Comparison of ENCODE assay signal across 16 cellular contexts in genomic region chr17:29597361-29598172, GRCh38. TPM values are rescaled to one million over a fixed set of nuclear protein-coding genes. Genes with fewer than 3 reads are reported as not detected.
DNase-seq lines count a peak whose midpoint lies in the region; TF ChIP-seq lines count a peak whose summit lies in the region.
"Had no signal": no experiment of that assay in that cellular context is flagged by ENCODE, and none has a peak within 500 bp of the region (broad histone marks: within the 10 kb centered on the region; RNA-seq: fewer than 3 reads in every experiment).

No MANE protein-coding gene starts in this region.

- H2AK5ac ChIP-seq in mesendoderm (ENCODE audit: low read length) = no peak overlapping the region

- H3K23ac ChIP-seq in mesendoderm (ENCODE audit: low read length) = no peak overlapping the region

- no CpG with 5 or more reads among the region's 13 CpGs for WGBS in mesendoderm (ENCODE audit: extremely low coverage, insufficient coverage, low lambda C conversion rate)

- CTCF ChIA-PET in HEK293 (lab: Yijun Ruan, JAX) = interaction anchor here (0.9 to 1.7 kb wide), 4 partner anchors 21 to 424 kb away, joined by 3 to 8 read pairs (median 4); no protein-coding TSS in a partner anchor

- no peak overlapping the region for H4K5ac ChIP-seq in mesendoderm (ENCODE audit: low read length)

- in situ Hi-C loops in ACHN (cut with HindIII; ENCODE audit: low pct_ligation_motif_present, low pct_unique_long_range_greater_than_20kb, low sequenced_read_pairs) = no loop called here

- no peak overlapping the region for H2BK120ac ChIP-seq in mesendoderm (ENCODE audit: low read depth, low read length)

- H3K27ac ChIP-seq in BLaER1 treated with 17β-estradiol and CSF1 and Interleukin-3, amounts not matched to agents 10 nM and 100 nM = peak overlapping the region in 2 of 11 experiments; percentile 22 to 31; a peak in 2 of 22 replicates
- H3K27ac ChIP-seq in HEK293 (ENCODE audit: extremely low read depth, low read depth, low read length) = peak overlapping the region; percentile 61
- H3K27ac ChIP-seq in mesendoderm (ENCODE audit: low read depth, low read length) = no peak overlapping the region
- H3K27ac ChIP-seq: cardiac muscle cell had no signal

- POLR2A ChIA-PET in HEK293 (lab: Yijun Ruan, JAX) = interaction anchor here (0.5 to 1.4 kb wide), 3 partner anchors 21 to 834 kb away, joined by 3 to 6 read pairs (median 3); partner anchors contain the start of gene CORO6

- H3K4ac ChIP-seq in mesendoderm (ENCODE audit: low read depth, low read length) = no peak overlapping the region

- DNase-seq in SK-N-DZ (ENCODE audit: low spot score) (peak; percentile 59), mesendoderm (no peak), AG08396 (ENCODE audit: low spot score) (no peak), NAMALWA (ENCODE audit: low spot score) (no peak), ACHN (no peak), NCI-H1092 treated with DMSO at 0.1 percent for 48 hours (lab: John Stamatoyannopoulos, UW) (no peak)
- DNase-seq: AML-193; DMS53; HCEC 1CT; MV-4-11; NCI-H774; occipital lobe; stimulated activated naive B cell treated with anti-CD40 and anti-IgM and Interleukin-4, amounts not matched to agents 10 μg/mL and 1 μg/mL and 100 μg/mL, for 72 hours had no signal

- TF ChIP-seq CTCF in HEK293 (tag by site-specific recombination; IDR thresholded peaks at IDR 0.05) = 0 out of 2 replicates have a peak, but pooled peaks have one; percentile 17

- no peaks in the 10 kb centered on the region for H3K36me3 ChIP-seq in BLaER1 treated with 17β-estradiol and CSF1 and Interleukin-3, amounts not matched to agents 10 nM and 100 nM
- H3K36me3 ChIP-seq in HEK293 (ENCODE audit: control insufficient read depth in 2 of 2, insufficient read depth in 1 of 2, low read length in 2 of 2) (no peaks in the 10 kb centered on the region), mesendoderm (ENCODE audit: control insufficient read depth, insufficient read depth, low read length) (no peaks in the 10 kb centered on the region)
- H3K36me3 ChIP-seq: cardiac muscle cell had no signal

- H2BK15ac ChIP-seq in mesendoderm (replicated peaks; ENCODE audit: low read depth) = no peak overlapping the region

- no peaks in the 10 kb centered on the region for H3K79me2 ChIP-seq in mesendoderm (ENCODE audit: control insufficient read depth, insufficient read depth, low read length)

- H3K79me1 ChIP-seq in mesendoderm (ENCODE audit: low read length) = no peaks in the 10 kb centered on the region

- H3K4me2 ChIP-seq in BLaER1 treated with 17β-estradiol and CSF1 and Interleukin-3, amounts not matched to agents 10 nM and 100 nM = peak overlapping the region; percentile 39 to 100 (median 98)
- no peak overlapping the region for H3K4me2 ChIP-seq in mesendoderm (ENCODE audit: low read length)

- H4K20me1 ChIP-seq in BLaER1 treated with 17β-estradiol and CSF1 and Interleukin-3, amounts not matched to agents 10 nM and 100 nM = peaks cover 0 to 86% (median 63%) of the 10 kb centered on the region in 11 experiments; a peak in 19 of 22 replicates

- no peak overlapping the region for H3K4me3 ChIP-seq in BLaER1 treated with 17β-estradiol and CSF1 and Interleukin-3, amounts not matched to agents 10 nM and 100 nM
- H3K4me3 ChIP-seq in HEK293 (ENCODE audit: low read depth, low read length) (no peak overlapping the region), mesendoderm (ENCODE audit: low read length) (no peak overlapping the region)
- H3K4me3 ChIP-seq: cardiac muscle cell had no signal

- no peak overlapping the region for H2BK5ac ChIP-seq in mesendoderm (ENCODE audit: low read length)

- H4K8ac ChIP-seq in mesendoderm (ENCODE audit: low read depth, low read length) = no peak overlapping the region

- H3K9me3 ChIP-seq in BLaER1 treated with 17β-estradiol and CSF1 and Interleukin-3, amounts not matched to agents 10 nM and 100 nM (replicated peaks in 1 of 11) = no peaks in the 10 kb centered on the region
- H3K9me3 ChIP-seq in HEK293 (ENCODE audit: control insufficient read depth, insufficient read depth, low read depth, low read length) = no peaks in the 10 kb centered on the region

- H3K56ac ChIP-seq in mesendoderm (ENCODE audit: low read length) = peak overlapping the region; percentile 66

- peak overlapping the region in 10 of 11 experiments; percentile 10 to 52 (median 33); a peak in 10 of 22 replicates for H3K9ac ChIP-seq in BLaER1 treated with 17β-estradiol and CSF1 and Interleukin-3, amounts not matched to agents 10 nM and 100 nM
- peak overlapping the region; percentile 21 for H3K9ac ChIP-seq in mesendoderm (ENCODE audit: low read length)

- no peak overlapping the region for H3K18ac ChIP-seq in mesendoderm (ENCODE audit: low read length)

- no peaks in the 10 kb centered on the region for H3K27me3 ChIP-seq in BLaER1 treated with 17β-estradiol and CSF1 and Interleukin-3, amounts not matched to agents 10 nM and 100 nM
- no peaks in the 10 kb centered on the region for H3K27me3 ChIP-seq in mesendoderm (ENCODE audit: insufficient read depth, low read length, poor library complexity)

- peaks cover 48 to 74% (median 65%) of the 10 kb centered on the region in 10 experiments for H3K4me1 ChIP-seq in BLaER1 treated with 17β-estradiol and CSF1 and Interleukin-3, amounts not matched to agents 10 nM and 100 nM
- H3K4me1 ChIP-seq in HEK293 (ENCODE audit: control insufficient read depth, insufficient read depth, low read length) = peaks cover 29% of the 10 kb centered on the region
- peaks cover 5% of the 10 kb centered on the region for H3K4me1 ChIP-seq in mesendoderm (ENCODE audit: control insufficient read depth, low read depth, low read length)

TF ChIP-seq in HEK293, 187 proteins besides CTCF, POLR2A, EP300 and RAD21 (continues in another document):
- TF ChIP-seq REST (tag by site-specific recombination; IDR thresholded peaks at IDR 0.05) (no peak), ZNF645 (tag by site-specific recombination; IDR thresholded peaks at IDR 0.05) (no peak), ZNF423 (tag by site-specific recombination; IDR thresholded peaks at IDR 0.05) (peak; percentile 85), ZNF302 (tag by site-specific recombination; IDR thresholded peaks at IDR 0.05; ENCODE audit: low read depth) (no peak), ZBTB48 (tag by site-specific recombination; IDR thresholded peaks at IDR 0.05) (peak; percentile 52)

RNA-seq across cellular contexts. Expression of gene ANKRD13B, which starts 4.6 kb away (rescaled TPM):
- polyA plus RNA-seq in SK-N-DZ (2014; cell fraction: cytosol; rRNA removed) = 116 and 120 TPM in 2 replicates
- 565 and 650 TPM in 2 replicates for polyA plus RNA-seq in SK-N-DZ (2014; cell fraction: nucleus; rRNA removed)
- 6.2 TPM for polyA plus RNA-seq in mesendoderm (2013, experiment 1 of 2)
- polyA plus RNA-seq in mesendoderm (2013, experiment 2 of 2) = 6.2 TPM

RNA-seq across cellular contexts. Expression of gene GIT1, which starts 8.1 kb away (rescaled TPM):
- 61.7 and 67.9 TPM in 2 replicates for polyA plus RNA-seq in SK-N-DZ (2014; cell fraction: cytosol; rRNA removed)
- 87.2 and 119 TPM in 2 replicates for polyA plus RNA-seq in SK-N-DZ (2014; cell fraction: nucleus; rRNA removed)
- 34.9 TPM for polyA plus RNA-seq in mesendoderm (2013, experiment 1 of 2)
- 38.2 TPM for polyA plus RNA-seq in mesendoderm (2013, experiment 2 of 2)

RNA-seq across cellular contexts. Expression of gene CORO6, which starts 25.1 kb away (rescaled TPM):
- polyA plus RNA-seq in SK-N-DZ (2014; cell fraction: cytosol; rRNA removed) = 7.0 and 10.3 TPM in 2 replicates
- 186 and 308 TPM in 2 replicates for polyA plus RNA-seq in SK-N-DZ (2014; cell fraction: nucleus; rRNA removed)
- polyA plus RNA-seq in mesendoderm (2013, experiment 1 of 2) = 0.62 TPM
- polyA plus RNA-seq in mesendoderm (2013, experiment 2 of 2) = 0.60 TPM

RNA-seq across cellular contexts. Expression of gene TP53I13, which starts 29.1 kb away (rescaled TPM):
- 111 and 124 TPM in 2 replicates for polyA plus RNA-seq in SK-N-DZ (2014; cell fraction: cytosol; rRNA removed)
- polyA plus RNA-seq in SK-N-DZ (2014; cell fraction: nucleus; rRNA removed) = 452 and 459 TPM in 2 replicates
- 7.2 TPM for polyA plus RNA-seq in mesendoderm (2013, experiment 1 of 2)
- polyA plus RNA-seq in mesendoderm (2013, experiment 2 of 2) = 7.6 TPM

RNA-seq across cellular contexts. Expression of gene ABHD15, which starts 30.7 kb away (rescaled TPM):
- polyA plus RNA-seq in SK-N-DZ (2014; cell fraction: cytosol; rRNA removed) = 8.3 and 9.6 TPM in 2 replicates
- 3.5 and 6.9 TPM in 2 replicates for polyA plus RNA-seq in SK-N-DZ (2014; cell fraction: nucleus; rRNA removed)
- polyA plus RNA-seq in mesendoderm (2013, experiment 1 of 2) = 0.29 TPM
- polyA plus RNA-seq in mesendoderm (2013, experiment 2 of 2) = 0.29 TPM
